ENCODE assay signal across 16 cellular contexts in genomic region chr14:22600027-22600426, GRCh38. TPM values are rescaled to one million over a fixed set of nuclear protein-coding genes. Genes with fewer than 3 reads are reported as not detected.
A peak's percentile ranks its signal among the peaks of the same experiment; 100 is the strongest.
DNase-seq lines count a peak whose midpoint lies in the region; ATAC-seq and TF ChIP-seq lines count a peak whose summit lies in the region.
"Had no signal": no experiment of that assay in that cellular context is flagged by ENCODE, and none has a peak within 500 bp of the region (broad histone marks: within the 10 kb centered on the region; RNA-seq: fewer than 3 reads in every experiment).

No MANE protein-coding gene starts in this region.

- no peak for ATAC-seq in central memory CD8-positive, alpha-beta T cell (replicated peaks; ENCODE audit: extremely low read depth, poor library complexity, severe bottlenecking)
- ATAC-seq in aorta (ENCODE audit: low FRiP score) = no peak

- H3K27me3 Mint-ChIP-seq in CD8-positive, alpha-beta memory T cell = peaks cover 0 to 3% of the 10 kb centered on the region in 2 donors
- H3K27me3 Mint-ChIP-seq in central memory CD8-positive, alpha-beta T cell = peaks cover 4% of the 10 kb centered on the region

- H3K79me2 ChIP-seq in MM.1S (ENCODE audit: low read length) = peaks cover 56% of the 10 kb centered on the region
- H3K79me2 ChIP-seq in osteoblast (ENCODE audit: insufficient read depth, low read length) = peaks cover 26% of the 10 kb centered on the region

- intact Hi-C loops in aorta (cut with DNase I) = no loop called here

- H2AFZ ChIP-seq in MM.1S (ENCODE audit: low read length) (no peak overlapping the region), osteoblast (ENCODE audit: low read length) (no peak overlapping the region)

- no peak overlapping the region for H3K4me3 ChIP-seq in CD8-positive, alpha-beta memory T cell (ENCODE audit: low read length)
- peak overlapping the region; percentile 92 for H3K4me3 ChIP-seq in MM.1S (ENCODE audit: low read length)
- no peak overlapping the region for H3K4me3 ChIP-seq in osteoblast (ENCODE audit: insufficient read depth, low read length)
- no peak overlapping the region for H3K4me3 ChIP-seq in aorta (ENCODE audit: low read length in 2 of 2)
- H3K4me3 ChIP-seq: skin epidermis had no signal

- H3K9me3 ChIP-seq in CD8-positive, alpha-beta memory T cell (ENCODE audit: low read length) = no peaks in the 10 kb centered on the region
- no peaks in the 10 kb centered on the region for H3K9me3 ChIP-seq in MM.1S (replicated peaks; ENCODE audit: insufficient read depth, low read length)
- H3K9me3 ChIP-seq in osteoblast (ENCODE audit: low read depth, low read length) = no peaks in the 10 kb centered on the region
- H3K9me3 ChIP-seq in aorta (ENCODE audit: control insufficient read depth, low read length) = no peaks in the 10 kb centered on the region

- peaks cover 28% of the 10 kb centered on the region for H3F3A ChIP-seq in MM.1S (ENCODE audit: insufficient read depth, low read length)

- H3K9ac ChIP-seq in MM.1S (ENCODE audit: low read length) = peak overlapping the region; percentile 96

- H3K27me3 ChIP-seq in CD8-positive, alpha-beta memory T cell (ENCODE audit: insufficient read depth, low read length, poor library complexity, severe bottlenecking) = no peaks in the 10 kb centered on the region
- H3K27me3 ChIP-seq in MM.1S (replicated peaks; ENCODE audit: insufficient read depth, low read length) (no peaks in the 10 kb centered on the region), osteoblast (ENCODE audit: insufficient read depth, low read length) (peaks cover 6% of the 10 kb centered on the region), aorta (ENCODE audit: control insufficient read depth in 1 of 2, insufficient read depth in 2 of 2, low read length in 1 of 2) (no peaks in the 10 kb centered on the region)

- no peak overlapping the region for H3K27ac ChIP-seq in CD8-positive, alpha-beta memory T cell (ENCODE audit: low read depth, low read length)
- H3K27ac ChIP-seq in MM.1S (ENCODE audit: low read length) (peak overlapping the region; percentile 94; the same call in 1 of the 2 replicates), osteoblast (ENCODE audit: low read depth, low read length) (no peak overlapping the region), aorta (ENCODE audit: low read depth in 1 of 2, low read length in 2 of 2) (no peak overlapping the region)

- POLR2A ChIA-PET in CD8-positive, alpha-beta memory T cell (lab: Charles Lee) = no interaction called here

- peak overlapping the region in 2 of 8 donors; percentile 12 to 96 for H3K27ac Mint-ChIP-seq in CD8-positive, alpha-beta memory T cell
- H3K27ac Mint-ChIP-seq in central memory CD8-positive, alpha-beta T cell (ENCODE audit: low read depth) = no peak overlapping the region

- peaks cover 20% of the 10 kb centered on the region for H3K36me3 ChIP-seq in CD8-positive, alpha-beta memory T cell (ENCODE audit: insufficient read depth, low read length)
- H3K36me3 ChIP-seq in MM.1S (replicated peaks; ENCODE audit: insufficient read depth, low read length) (no peaks in the 10 kb centered on the region), osteoblast (ENCODE audit: insufficient read depth, low read length) (peaks cover 28% of the 10 kb centered on the region), aorta (ENCODE audit: control insufficient read depth in 1 of 2, insufficient read depth in 2 of 2, low read length in 1 of 2) (peaks cover 0 to 5% of the 10 kb centered on the region in 2 donors)

- CTCF ChIA-PET in CD8-positive, alpha-beta memory T cell (lab: Charles Lee) = interaction anchor here (1.1 to 1.5 kb wide), 4 partner anchors 10 to 272 kb away, joined by 3 to 4 read pairs (median 4); no protein-coding TSS in a partner anchor

- H3K36me3 Mint-ChIP-seq in CD8-positive, alpha-beta memory T cell = peaks cover 15 to 51% (median 21%) of the 10 kb centered on the region in 3 donors
- peaks cover 20% of the 10 kb centered on the region for H3K36me3 Mint-ChIP-seq in central memory CD8-positive, alpha-beta T cell (ENCODE audit: insufficient read depth)

- peaks cover 10% of the 10 kb centered on the region for H3K4me1 ChIP-seq in CD8-positive, alpha-beta memory T cell (ENCODE audit: insufficient read depth, low read length)
- peaks cover 34% of the 10 kb centered on the region for H3K4me1 ChIP-seq in MM.1S (ENCODE audit: low read length)
- H3K4me1 ChIP-seq in osteoblast (ENCODE audit: insufficient read depth, low read length) = peaks cover 39% of the 10 kb centered on the region
- H3K4me1 ChIP-seq in aorta (ENCODE audit: control insufficient read depth in 1 of 2, insufficient read depth in 2 of 2, low read length in 2 of 2) = no peaks in the 10 kb centered on the region

- TF ChIP-seq CTCF in MM.1S (IDR thresholded peaks at IDR 0.05; ENCODE audit: low read length) (no peak), osteoblast (IDR thresholded peaks at IDR 0.05; ENCODE audit: extremely low read depth, low read depth, low read length) (no peak)

- H3K9me3 Mint-ChIP-seq in CD8-positive, alpha-beta memory T cell = no peaks in the 10 kb centered on the region
- H3K9me3 Mint-ChIP-seq in central memory CD8-positive, alpha-beta T cell = no peaks in the 10 kb centered on the region

- H4K20me1 ChIP-seq in MM.1S (ENCODE audit: insufficient read depth, low read length) (no peaks in the 10 kb centered on the region), osteoblast (ENCODE audit: insufficient read depth, low read length) (no peaks in the 10 kb centered on the region)

- peak overlapping the region in 4 of 7 donors; percentile 8 to 96 (median 94) for H3K4me3 Mint-ChIP-seq in CD8-positive, alpha-beta memory T cell
- peak overlapping the region; percentile 15 for H3K4me3 Mint-ChIP-seq in central memory CD8-positive, alpha-beta T cell

- peaks cover 26 to 43% (median 36%) of the 10 kb centered on the region in 3 donors for H3K4me1 Mint-ChIP-seq in CD8-positive, alpha-beta memory T cell
- H3K4me1 Mint-ChIP-seq in central memory CD8-positive, alpha-beta T cell = peaks cover 36% of the 10 kb centered on the region

- DNase-seq in CD8-positive, alpha-beta memory T cell = no peak
- peak; percentile 10 for DNase-seq in MM.1S
- DNase-seq in central memory CD8-positive, alpha-beta T cell (ENCODE audit: low spot score in 2 of 2) = no peak
- no peak for DNase-seq in osteoblast (ENCODE audit: insufficient read length, low spot score, missing footprints)
- no peak for DNase-seq in kidney tubule cell (ENCODE audit: low spot score)
- DNase-seq in aorta = no peak
- DNase-seq in NCI-H774 (lab: John Stamatoyannopoulos, UW) = no peak
- DNase-seq: activated CD4-positive, alpha-beta T cell treated with anti-CD3 and anti-CD28 coated beads, Interleukin-2, amount 50 U/mL, for 4 hours; activated gamma-delta T cell; glutamatergic neuron; NCI-H1048; NCI-H226 had no signal

- H3K9me2 ChIP-seq in MM.1S (replicated peaks; ENCODE audit: insufficient read depth, low read length) = no peaks in the 10 kb centered on the region

- H3K4me2 ChIP-seq in MM.1S (ENCODE audit: low read depth, low read length) (peak overlapping the region; percentile 97), osteoblast (ENCODE audit: insufficient read depth, low read length) (peak overlapping the region; percentile 94)

RNA-seq across cellular contexts. Expression of gene ABHD4, which starts 1.9 kb away (rescaled TPM):
- total RNA-seq in CD8-positive, alpha-beta memory T cell = 10 to 100 TPM in 1 of 2 experiments, 1 to 10 TPM in 1; 8.4 to 11.4 TPM
- polyA plus RNA-seq in CD8-positive, alpha-beta memory T cell = 13.7 TPM
- 52.1 and 54.2 TPM in 2 replicates for total RNA-seq in osteoblast
- 10 to 100 TPM; 44.8 to 47.4 TPM for total RNA-seq in aorta
- polyA plus RNA-seq in aorta = 10 to 100 TPM; 20.3 to 41.6 TPM

RNA-seq across cellular contexts. Expression of gene DAD1, which starts 11.0 kb away (rescaled TPM):
- total RNA-seq in CD8-positive, alpha-beta memory T cell = 100 to 1,000 TPM; 329 to 353 TPM
- 622 TPM for polyA plus RNA-seq in CD8-positive, alpha-beta memory T cell
- total RNA-seq in osteoblast = 213 and 272 TPM in 2 replicates
- total RNA-seq in aorta = 100 to 1,000 TPM; 143 to 149 TPM
- polyA plus RNA-seq in aorta = 100 to 1,000 TPM; 240 to 309 TPM

RNA-seq across cellular contexts. Expression of gene OR6J1, which starts 44.1 kb away (rescaled TPM):
- not detected for total RNA-seq in CD8-positive, alpha-beta memory T cell
- not detected for polyA plus RNA-seq in CD8-positive, alpha-beta memory T cell
- total RNA-seq in osteoblast = not detected in 2 replicates
- total RNA-seq in aorta = not detected
- not detected for polyA plus RNA-seq in aorta
- total RNA-seq: bronchial epithelial cell; myocyte; T-helper 2 cell treated with Interferon-gamma antibody and Interleukin-4, amounts not matched to agents 100 ng/mL and 5 ng/mL, for 36 hours had no signal
